Comparison of ENCODE assay signal across 1 cellular context in the genomic region with DNA sequence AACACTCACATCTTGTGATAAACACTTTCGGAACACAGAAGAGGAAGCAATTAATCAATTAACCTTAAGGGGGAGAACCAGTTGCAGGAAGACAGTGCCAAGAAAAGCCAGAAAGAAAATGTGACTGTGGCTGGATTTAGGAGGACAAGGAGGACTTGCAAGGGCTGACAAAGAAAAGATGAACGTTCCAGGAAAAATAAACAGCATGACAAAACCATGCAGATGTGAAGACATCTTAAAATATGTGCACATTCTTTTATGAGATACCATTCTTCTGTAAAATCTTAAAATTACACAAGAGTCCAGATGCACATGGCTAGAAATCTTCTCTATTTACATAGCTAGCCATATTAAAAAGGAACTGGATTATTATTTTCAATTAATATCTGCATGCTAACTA.
TF ChIP-seq lines count a peak whose summit lies in the region.

No MANE protein-coding gene starts in this region.

TF ChIP-seq in WTC11, 78 proteins besides CTCF, POLR2A, EP300 and RAD21 (continued from another document):
- TF ChIP-seq TCF7 (CRISPR knock-in tag; IDR thresholded peaks at IDR 0.05; ENCODE audit: low read depth) (no peak), FOXJ3 (CRISPR knock-in tag; IDR thresholded peaks at IDR 0.05; ENCODE audit: borderline replicate concordance) (no peak), MYBL2 (CRISPR knock-in tag; IDR thresholded peaks at IDR 0.05) (no peak), NR2C2 (CRISPR knock-in tag; IDR thresholded peaks at IDR 0.05) (no peak), CREM (CRISPR knock-in tag; IDR thresholded peaks at IDR 0.05) (no peak), NR3C1 (CRISPR knock-in tag; conservative IDR thresholded peaks at IDR 0.05; ENCODE audit: low read depth) (no peak)
- TF ChIP-seq, protein P1, sequence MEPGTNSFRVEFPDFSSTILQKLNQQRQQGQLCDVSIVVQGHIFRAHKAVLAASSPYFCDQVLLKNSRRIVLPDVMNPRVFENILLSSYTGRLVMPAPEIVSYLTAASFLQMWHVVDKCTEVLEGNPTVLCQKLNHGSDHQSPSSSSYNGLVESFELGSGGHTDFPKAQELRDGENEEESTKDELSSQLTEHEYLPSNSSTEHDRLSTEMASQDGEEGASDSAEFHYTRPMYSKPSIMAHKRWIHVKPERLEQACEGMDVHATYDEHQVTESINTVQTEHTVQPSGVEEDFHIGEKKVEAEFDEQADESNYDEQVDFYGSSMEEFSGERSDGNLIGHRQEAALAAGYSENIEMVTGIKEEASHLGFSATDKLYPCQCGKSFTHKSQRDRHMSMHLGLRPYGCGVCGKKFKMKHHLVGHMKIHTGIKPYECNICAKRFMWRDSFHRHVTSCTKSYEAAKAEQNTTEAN (CRISPR knock-in tag; IDR thresholded peaks at IDR 0.05): no peak
- TF ChIP-seq, protein P2, sequence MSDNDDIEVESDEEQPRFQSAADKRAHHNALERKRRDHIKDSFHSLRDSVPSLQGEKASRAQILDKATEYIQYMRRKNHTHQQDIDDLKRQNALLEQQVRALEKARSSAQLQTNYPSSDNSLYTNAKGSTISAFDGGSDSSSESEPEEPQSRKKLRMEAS (CRISPR knock-in tag; IDR thresholded peaks at IDR 0.05): no peak
- TF ChIP-seq, protein P3, sequence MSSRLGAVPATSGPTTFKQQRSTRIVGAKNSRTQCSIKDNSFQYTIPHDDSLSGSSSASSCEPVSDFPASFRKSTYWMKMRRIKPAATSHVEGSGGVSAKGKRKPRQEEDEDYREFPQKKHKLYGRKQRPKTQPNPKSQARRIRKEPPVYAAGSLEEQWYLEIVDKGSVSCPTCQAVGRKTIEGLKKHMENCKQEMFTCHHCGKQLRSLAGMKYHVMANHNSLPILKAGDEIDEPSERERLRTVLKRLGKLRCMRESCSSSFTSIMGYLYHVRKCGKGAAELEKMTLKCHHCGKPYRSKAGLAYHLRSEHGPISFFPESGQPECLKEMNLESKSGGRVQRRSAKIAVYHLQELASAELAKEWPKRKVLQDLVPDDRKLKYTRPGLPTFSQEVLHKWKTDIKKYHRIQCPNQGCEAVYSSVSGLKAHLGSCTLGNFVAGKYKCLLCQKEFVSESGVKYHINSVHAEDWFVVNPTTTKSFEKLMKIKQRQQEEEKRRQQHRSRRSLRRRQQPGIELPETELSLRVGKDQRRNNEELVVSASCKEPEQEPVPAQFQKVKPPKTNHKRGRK (CRISPR knock-in tag; IDR thresholded peaks at IDR 0.05; ENCODE audit: borderline replicate concordance): no peak
